2 cellular contexts compared by ENCODE assay signal in the genomic region with DNA sequence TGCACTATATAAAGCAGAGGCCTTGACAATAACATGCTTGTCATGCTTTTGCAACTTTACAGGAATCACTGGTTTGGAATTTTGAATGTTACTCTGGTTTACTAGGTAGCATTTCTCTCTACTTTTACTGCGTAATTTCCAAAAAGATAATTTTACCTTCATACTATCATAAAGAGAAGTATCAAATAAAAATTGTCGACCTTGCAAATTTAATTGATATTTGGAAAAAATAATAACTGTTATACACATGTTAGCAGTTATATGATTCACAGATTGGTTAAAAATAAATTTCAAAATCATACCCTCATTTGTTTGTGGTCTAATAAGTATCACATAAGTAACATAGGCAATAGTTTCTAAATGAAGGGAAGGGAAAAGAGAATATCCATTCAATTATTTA.
A peak's percentile ranks its signal among the peaks of the same experiment; 100 is the strongest.
TF ChIP-seq lines count a peak whose summit lies in the region.

No MANE protein-coding gene starts in this region.

TF ChIP-seq in IMR-90, 13 proteins besides CTCF, POLR2A, EP300 and RAD21:
- peak; percentile 24; the same call in 1 of the 2 replicates for TF ChIP-seq CEBPB (IDR thresholded peaks at IDR 0.05; ENCODE audit: low read depth, low read length)
- TF ChIP-seq CHD1 (IDR thresholded peaks at IDR 0.05; ENCODE audit: low read depth, low read length) = no peak
- TF ChIP-seq MAFK (IDR thresholded peaks at IDR 0.05; ENCODE audit: low read depth, low read length) = peak; percentile 98
- TF ChIP-seq MXI1 (IDR thresholded peaks at IDR 0.05; ENCODE audit: borderline replicate concordance, low read depth, low read length) = no peak

TF ChIP-seq in K562, 482 proteins besides CTCF, POLR2A, EP300 and RAD21:
- peak; percentile 59 for TF ChIP-seq C11orf30 (IDR thresholded peaks at IDR 0.05; ENCODE audit: low read depth)
- TF ChIP-seq NCOA6 (IDR thresholded peaks at IDR 0.05) = no peak
- no peak for TF ChIP-seq RFX1 (IDR thresholded peaks at IDR 0.05)
- peak; percentile 49 for TF ChIP-seq MAFG (tag; conservative IDR thresholded peaks at IDR 0.05)
- TF ChIP-seq ZNF561 (CRISPR knock-in tag; conservative IDR thresholded peaks at IDR 0.05) = no peak
- no peak for TF ChIP-seq POU5F1 (IDR thresholded peaks at IDR 0.05; ENCODE audit: borderline replicate concordance, low read depth, low read length, partially characterized antibody)
- TF ChIP-seq ZNF316 (IDR thresholded peaks at IDR 0.05) = peak; percentile 83
- TF ChIP-seq PRPF4 (IDR thresholded peaks at IDR 0.05; ENCODE audit: insufficient read depth, low read depth, low read length, poor library complexity, severe bottlenecking) = no peak
- TF ChIP-seq, protein P1, sequence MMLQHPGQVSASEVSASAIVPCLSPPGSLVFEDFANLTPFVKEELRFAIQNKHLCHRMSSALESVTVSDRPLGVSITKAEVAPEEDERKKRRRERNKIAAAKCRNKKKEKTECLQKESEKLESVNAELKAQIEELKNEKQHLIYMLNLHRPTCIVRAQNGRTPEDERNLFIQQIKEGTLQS (IDR thresholded peaks at IDR 0.05) = no peak
- TF ChIP-seq, protein P1 (CRISPR knock-in tag; conservative IDR thresholded peaks at IDR 0.05) = no peak
- no peak for TF ChIP-seq RB1 (IDR thresholded peaks at IDR 0.05; ENCODE audit: low read depth)
- TF ChIP-seq SP1 (CRISPR knock-in tag; IDR thresholded peaks at IDR 0.05) = no peak
- no peak for TF ChIP-seq ZKSCAN8 (CRISPR knock-in tag; IDR thresholded peaks at IDR 0.05)
- TF ChIP-seq MAFF (IDR thresholded peaks at IDR 0.05; ENCODE audit: low read length) = peak; percentile 59; the same call in 1 of the 2 replicates
- TF ChIP-seq ZNF224 (CRISPR knock-in tag; IDR thresholded peaks at IDR 0.05) = no peak
- peak; percentile 70; the same call in 1 of the 2 replicates for TF ChIP-seq MAFK (IDR thresholded peaks at IDR 0.05; ENCODE audit: low read length)
- no peak for TF ChIP-seq DDX20 (tag; IDR thresholded peaks at IDR 0.05; ENCODE audit: low read depth)
- no peak for TF ChIP-seq SMARCA4 (IDR thresholded peaks at IDR 0.05)
- no peak for TF ChIP-seq ZBED1 (IDR thresholded peaks at IDR 0.05)
- no peak for TF ChIP-seq EWSR1 (IDR thresholded peaks at IDR 0.05; ENCODE audit: borderline replicate concordance, low read depth, partially characterized antibody)
- no peak for TF ChIP-seq SIRT6 (IDR thresholded peaks at IDR 0.05; ENCODE audit: low read depth, low read length)
- no peak for TF ChIP-seq HDAC3 (IDR thresholded peaks at IDR 0.05; ENCODE audit: borderline replicate concordance, partially characterized antibody)
- TF ChIP-seq, protein P2, sequence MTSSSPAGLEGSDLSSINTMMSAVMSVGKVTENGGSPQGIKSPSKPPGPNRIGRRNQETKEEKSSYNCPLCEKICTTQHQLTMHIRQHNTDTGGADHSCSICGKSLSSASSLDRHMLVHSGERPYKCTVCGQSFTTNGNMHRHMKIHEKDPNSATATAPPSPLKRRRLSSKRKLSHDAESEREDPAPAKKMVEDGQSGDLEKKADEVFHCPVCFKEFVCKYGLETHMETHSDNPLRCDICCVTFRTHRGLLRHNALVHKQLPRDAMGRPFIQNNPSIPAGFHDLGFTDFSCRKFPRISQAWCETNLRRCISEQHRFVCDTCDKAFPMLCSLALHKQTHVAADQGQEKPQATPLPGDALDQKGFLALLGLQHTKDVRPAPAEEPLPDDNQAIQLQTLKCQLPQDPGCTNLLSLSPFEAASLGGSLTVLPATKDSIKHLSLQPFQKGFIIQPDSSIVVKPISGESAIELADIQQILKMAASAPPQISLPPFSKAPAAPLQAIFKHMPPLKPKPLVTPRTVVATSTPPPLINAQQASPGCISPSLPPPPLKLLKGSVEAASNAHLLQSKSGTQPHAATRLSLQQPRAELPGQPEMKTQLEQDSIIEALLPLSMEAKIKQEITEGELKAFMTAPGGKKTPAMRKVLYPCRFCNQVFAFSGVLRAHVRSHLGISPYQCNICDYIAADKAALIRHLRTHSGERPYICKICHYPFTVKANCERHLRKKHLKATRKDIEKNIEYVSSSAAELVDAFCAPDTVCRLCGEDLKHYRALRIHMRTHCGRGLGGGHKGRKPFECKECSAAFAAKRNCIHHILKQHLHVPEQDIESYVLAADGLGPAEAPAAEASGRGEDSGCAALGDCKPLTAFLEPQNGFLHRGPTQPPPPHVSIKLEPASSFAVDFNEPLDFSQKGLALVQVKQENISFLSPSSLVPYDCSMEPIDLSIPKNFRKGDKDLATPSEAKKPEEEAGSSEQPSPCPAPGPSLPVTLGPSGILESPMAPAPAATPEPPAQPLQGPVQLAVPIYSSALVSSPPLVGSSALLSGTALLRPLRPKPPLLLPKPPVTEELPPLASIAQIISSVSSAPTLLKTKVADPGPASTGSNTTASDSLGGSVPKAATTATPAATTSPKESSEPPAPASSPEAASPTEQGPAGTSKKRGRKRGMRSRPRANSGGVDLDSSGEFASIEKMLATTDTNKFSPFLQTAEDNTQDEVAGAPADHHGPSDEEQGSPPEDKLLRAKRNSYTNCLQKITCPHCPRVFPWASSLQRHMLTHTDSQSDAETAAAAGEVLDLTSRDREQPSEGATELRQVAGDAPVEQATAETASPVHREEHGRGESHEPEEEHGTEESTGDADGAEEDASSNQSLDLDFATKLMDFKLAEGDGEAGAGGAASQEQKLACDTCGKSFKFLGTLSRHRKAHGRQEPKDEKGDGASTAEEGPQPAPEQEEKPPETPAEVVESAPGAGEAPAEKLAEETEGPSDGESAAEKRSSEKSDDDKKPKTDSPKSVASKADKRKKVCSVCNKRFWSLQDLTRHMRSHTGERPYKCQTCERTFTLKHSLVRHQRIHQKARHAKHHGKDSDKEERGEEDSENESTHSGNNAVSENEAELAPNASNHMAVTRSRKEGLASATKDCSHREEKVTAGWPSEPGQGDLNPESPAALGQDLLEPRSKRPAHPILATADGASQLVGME (CRISPR knock-in tag; IDR thresholded peaks at IDR 0.05) = no peak
- no peak for TF ChIP-seq PCBP2 (IDR thresholded peaks at IDR 0.05; ENCODE audit: low read depth, low read length, poor library complexity, severe bottlenecking)
